In the genomic region with DNA sequence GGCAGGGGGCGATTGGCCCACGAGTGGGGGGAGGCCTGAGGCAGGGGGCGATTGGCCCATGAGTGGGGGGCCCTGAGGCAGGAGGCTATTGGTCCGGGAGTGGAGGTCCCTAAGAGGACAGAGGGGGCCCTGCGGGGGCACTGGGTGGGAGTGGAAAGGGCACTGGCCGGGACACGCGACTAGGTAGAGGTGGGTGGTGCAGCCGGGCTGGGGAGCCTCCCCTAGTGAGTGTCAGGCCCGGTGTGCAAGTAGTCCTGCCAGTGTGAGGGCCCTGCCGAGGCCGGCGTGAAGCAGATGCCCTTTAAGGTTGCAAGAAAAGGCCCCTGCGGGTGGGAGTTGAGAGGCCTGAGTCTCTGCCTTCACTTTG, we compare ENCODE assay signal across 1 cellular context.
TF ChIP-seq lines count a peak whose summit lies in the region.

No MANE protein-coding gene starts in this region.

TF ChIP-seq in GM23338, 12 proteins besides CTCF, POLR2A, EP300 and RAD21 (continued from another document):
- TF ChIP-seq, protein P1, sequence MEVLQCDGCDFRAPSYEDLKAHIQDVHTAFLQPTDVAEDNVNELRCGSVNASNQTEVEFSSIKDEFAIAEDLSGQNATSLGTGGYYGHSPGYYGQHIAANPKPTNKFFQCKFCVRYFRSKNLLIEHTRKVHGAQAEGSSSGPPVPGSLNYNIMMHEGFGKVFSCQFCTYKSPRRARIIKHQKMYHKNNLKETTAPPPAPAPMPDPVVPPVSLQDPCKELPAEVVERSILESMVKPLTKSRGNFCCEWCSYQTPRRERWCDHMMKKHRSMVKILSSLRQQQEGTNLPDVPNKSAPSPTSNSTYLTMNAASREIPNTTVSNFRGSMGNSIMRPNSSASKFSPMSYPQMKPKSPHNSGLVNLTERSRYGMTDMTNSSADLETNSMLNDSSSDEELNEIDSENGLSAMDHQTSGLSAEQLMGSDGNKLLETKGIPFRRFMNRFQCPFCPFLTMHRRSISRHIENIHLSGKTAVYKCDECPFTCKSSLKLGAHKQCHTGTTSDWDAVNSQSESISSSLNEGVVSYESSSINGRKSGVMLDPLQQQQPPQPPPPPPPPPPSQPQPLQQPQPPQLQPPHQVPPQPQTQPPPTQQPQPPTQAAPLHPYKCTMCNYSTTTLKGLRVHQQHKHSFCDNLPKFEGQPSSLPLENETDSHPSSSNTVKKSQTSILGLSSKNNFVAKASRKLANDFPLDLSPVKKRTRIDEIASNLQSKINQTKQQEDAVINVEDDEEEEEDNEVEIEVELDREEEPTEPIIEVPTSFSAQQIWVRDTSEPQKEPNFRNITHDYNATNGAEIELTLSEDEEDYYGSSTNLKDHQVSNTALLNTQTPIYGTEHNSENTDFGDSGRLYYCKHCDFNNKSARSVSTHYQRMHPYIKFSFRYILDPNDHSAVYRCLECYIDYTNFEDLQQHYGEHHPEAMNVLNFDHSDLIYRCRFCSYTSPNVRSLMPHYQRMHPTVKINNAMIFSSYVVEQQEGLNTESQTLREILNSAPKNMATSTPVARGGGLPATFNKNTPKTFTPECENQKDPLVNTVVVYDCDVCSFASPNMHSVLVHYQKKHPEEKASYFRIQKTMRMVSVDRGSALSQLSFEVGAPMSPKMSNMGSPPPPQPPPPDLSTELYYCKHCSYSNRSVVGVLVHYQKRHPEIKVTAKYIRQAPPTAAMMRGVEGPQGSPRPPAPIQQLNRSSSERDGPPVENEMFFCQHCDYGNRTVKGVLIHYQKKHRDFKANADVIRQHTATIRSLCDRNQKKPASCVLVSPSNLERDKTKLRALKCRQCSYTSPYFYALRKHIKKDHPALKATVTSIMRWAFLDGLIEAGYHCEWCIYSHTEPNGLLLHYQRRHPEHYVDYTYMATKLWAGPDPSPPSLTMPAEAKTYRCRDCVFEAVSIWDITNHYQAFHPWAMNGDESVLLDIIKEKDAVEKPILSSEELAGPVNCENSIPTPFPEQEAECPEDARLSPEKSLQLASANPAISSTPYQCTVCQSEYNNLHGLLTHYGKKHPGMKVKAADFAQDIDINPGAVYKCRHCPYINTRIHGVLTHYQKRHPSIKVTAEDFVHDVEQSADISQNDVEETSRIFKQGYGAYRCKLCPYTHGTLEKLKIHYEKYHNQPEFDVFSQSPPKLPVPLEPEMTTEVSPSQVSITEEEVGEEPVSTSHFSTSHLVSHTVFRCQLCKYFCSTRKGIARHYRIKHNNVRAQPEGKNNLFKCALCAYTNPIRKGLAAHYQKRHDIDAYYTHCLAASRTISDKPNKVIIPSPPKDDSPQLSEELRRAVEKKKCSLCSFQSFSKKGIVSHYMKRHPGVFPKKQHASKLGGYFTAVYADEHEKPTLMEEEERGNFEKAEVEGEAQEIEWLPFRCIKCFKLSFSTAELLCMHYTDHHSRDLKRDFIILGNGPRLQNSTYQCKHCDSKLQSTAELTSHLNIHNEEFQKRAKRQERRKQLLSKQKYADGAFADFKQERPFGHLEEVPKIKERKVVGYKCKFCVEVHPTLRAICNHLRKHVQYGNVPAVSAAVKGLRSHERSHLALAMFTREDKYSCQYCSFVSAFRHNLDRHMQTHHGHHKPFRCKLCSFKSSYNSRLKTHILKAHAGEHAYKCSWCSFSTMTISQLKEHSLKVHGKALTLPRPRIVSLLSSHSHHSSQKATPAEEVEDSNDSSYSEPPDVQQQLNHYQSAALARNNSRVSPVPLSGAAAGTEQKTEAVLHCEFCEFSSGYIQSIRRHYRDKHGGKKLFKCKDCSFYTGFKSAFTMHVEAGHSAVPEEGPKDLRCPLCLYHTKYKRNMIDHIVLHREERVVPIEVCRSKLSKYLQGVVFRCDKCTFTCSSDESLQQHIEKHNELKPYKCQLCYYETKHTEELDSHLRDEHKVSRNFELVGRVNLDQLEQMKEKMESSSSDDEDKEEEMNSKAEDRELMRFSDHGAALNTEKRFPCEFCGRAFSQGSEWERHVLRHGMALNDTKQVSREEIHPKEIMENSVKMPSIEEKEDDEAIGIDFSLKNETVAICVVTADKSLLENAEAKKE (CRISPR knock-in tag; IDR thresholded peaks at IDR 0.05) = no peak
- TF ChIP-seq EZH2 (IDR thresholded peaks at IDR 0.05; ENCODE audit: low read depth, unreplicated experiment) = no peak
- TF ChIP-seq POLR2AphosphoS5 (IDR thresholded peaks at IDR 0.05; ENCODE audit: low read depth) = no peak
- TF ChIP-seq NANOG (IDR thresholded peaks at IDR 0.05; ENCODE audit: borderline replicate concordance) = no peak
- no peak for TF ChIP-seq CREB1 (CRISPR knock-in tag; IDR thresholded peaks at IDR 0.05; ENCODE audit: low read depth)
- TF ChIP-seq JUNB (IDR thresholded peaks at IDR 0.05; ENCODE audit: unreplicated experiment) = no peak
- TF ChIP-seq, protein P2, sequence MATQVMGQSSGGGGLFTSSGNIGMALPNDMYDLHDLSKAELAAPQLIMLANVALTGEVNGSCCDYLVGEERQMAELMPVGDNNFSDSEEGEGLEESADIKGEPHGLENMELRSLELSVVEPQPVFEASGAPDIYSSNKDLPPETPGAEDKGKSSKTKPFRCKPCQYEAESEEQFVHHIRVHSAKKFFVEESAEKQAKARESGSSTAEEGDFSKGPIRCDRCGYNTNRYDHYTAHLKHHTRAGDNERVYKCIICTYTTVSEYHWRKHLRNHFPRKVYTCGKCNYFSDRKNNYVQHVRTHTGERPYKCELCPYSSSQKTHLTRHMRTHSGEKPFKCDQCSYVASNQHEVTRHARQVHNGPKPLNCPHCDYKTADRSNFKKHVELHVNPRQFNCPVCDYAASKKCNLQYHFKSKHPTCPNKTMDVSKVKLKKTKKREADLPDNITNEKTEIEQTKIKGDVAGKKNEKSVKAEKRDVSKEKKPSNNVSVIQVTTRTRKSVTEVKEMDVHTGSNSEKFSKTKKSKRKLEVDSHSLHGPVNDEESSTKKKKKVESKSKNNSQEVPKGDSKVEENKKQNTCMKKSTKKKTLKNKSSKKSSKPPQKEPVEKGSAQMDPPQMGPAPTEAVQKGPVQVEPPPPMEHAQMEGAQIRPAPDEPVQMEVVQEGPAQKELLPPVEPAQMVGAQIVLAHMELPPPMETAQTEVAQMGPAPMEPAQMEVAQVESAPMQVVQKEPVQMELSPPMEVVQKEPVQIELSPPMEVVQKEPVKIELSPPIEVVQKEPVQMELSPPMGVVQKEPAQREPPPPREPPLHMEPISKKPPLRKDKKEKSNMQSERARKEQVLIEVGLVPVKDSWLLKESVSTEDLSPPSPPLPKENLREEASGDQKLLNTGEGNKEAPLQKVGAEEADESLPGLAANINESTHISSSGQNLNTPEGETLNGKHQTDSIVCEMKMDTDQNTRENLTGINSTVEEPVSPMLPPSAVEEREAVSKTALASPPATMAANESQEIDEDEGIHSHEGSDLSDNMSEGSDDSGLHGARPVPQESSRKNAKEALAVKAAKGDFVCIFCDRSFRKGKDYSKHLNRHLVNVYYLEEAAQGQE (IDR thresholded peaks at IDR 0.05; ENCODE audit: unreplicated experiment) = no peak
- TF ChIP-seq ZNF114 (CRISPR knock-in tag; IDR thresholded peaks at IDR 0.05) = no peak
- no peak for TF ChIP-seq STAT1 (IDR thresholded peaks at IDR 0.05; ENCODE audit: unreplicated experiment)
